1 cellular context compared by ENCODE assay signal in the genomic region with DNA sequence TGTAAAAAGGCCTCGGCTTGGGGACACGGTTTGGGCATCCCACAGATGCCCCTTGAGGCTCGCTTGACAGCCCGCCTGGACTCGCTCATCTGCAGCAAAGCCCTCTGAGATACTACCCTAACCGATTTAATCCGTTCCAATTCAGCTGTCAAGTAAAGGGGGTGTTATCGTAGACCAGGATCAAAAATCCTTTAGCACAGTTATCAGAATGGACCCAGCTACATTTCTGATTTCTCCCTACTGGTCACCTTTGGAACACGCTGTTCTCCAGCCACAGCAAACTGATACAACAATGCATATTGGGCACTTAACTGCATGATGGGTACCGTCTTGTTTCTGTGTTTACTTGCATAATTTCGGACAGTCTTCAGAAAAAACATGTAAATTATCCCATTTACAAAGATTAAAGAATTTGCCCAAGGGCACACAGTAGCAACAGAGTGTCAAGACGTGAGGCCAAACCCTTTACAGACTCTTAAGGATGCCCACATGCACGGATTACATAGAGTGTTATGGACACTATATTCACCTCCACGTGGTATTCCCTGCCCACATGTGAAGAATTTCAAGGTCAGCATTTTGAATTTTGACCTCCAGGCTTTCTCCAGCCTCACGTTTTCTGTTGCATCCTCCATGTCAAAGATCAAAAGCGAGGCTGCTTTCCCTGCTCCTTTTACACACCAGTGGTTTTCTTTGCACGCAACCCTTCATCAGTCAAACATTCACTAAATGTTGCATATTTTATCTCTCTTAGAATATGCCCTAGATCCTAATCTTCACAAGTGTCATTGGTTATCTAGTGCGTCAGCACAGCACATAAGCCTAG.
TF ChIP-seq lines count a peak whose summit lies in the region.

No MANE protein-coding gene starts in this region.

TF ChIP-seq in GM23338, 12 proteins besides CTCF, POLR2A, EP300 and RAD21:
- TF ChIP-seq, protein P1, sequence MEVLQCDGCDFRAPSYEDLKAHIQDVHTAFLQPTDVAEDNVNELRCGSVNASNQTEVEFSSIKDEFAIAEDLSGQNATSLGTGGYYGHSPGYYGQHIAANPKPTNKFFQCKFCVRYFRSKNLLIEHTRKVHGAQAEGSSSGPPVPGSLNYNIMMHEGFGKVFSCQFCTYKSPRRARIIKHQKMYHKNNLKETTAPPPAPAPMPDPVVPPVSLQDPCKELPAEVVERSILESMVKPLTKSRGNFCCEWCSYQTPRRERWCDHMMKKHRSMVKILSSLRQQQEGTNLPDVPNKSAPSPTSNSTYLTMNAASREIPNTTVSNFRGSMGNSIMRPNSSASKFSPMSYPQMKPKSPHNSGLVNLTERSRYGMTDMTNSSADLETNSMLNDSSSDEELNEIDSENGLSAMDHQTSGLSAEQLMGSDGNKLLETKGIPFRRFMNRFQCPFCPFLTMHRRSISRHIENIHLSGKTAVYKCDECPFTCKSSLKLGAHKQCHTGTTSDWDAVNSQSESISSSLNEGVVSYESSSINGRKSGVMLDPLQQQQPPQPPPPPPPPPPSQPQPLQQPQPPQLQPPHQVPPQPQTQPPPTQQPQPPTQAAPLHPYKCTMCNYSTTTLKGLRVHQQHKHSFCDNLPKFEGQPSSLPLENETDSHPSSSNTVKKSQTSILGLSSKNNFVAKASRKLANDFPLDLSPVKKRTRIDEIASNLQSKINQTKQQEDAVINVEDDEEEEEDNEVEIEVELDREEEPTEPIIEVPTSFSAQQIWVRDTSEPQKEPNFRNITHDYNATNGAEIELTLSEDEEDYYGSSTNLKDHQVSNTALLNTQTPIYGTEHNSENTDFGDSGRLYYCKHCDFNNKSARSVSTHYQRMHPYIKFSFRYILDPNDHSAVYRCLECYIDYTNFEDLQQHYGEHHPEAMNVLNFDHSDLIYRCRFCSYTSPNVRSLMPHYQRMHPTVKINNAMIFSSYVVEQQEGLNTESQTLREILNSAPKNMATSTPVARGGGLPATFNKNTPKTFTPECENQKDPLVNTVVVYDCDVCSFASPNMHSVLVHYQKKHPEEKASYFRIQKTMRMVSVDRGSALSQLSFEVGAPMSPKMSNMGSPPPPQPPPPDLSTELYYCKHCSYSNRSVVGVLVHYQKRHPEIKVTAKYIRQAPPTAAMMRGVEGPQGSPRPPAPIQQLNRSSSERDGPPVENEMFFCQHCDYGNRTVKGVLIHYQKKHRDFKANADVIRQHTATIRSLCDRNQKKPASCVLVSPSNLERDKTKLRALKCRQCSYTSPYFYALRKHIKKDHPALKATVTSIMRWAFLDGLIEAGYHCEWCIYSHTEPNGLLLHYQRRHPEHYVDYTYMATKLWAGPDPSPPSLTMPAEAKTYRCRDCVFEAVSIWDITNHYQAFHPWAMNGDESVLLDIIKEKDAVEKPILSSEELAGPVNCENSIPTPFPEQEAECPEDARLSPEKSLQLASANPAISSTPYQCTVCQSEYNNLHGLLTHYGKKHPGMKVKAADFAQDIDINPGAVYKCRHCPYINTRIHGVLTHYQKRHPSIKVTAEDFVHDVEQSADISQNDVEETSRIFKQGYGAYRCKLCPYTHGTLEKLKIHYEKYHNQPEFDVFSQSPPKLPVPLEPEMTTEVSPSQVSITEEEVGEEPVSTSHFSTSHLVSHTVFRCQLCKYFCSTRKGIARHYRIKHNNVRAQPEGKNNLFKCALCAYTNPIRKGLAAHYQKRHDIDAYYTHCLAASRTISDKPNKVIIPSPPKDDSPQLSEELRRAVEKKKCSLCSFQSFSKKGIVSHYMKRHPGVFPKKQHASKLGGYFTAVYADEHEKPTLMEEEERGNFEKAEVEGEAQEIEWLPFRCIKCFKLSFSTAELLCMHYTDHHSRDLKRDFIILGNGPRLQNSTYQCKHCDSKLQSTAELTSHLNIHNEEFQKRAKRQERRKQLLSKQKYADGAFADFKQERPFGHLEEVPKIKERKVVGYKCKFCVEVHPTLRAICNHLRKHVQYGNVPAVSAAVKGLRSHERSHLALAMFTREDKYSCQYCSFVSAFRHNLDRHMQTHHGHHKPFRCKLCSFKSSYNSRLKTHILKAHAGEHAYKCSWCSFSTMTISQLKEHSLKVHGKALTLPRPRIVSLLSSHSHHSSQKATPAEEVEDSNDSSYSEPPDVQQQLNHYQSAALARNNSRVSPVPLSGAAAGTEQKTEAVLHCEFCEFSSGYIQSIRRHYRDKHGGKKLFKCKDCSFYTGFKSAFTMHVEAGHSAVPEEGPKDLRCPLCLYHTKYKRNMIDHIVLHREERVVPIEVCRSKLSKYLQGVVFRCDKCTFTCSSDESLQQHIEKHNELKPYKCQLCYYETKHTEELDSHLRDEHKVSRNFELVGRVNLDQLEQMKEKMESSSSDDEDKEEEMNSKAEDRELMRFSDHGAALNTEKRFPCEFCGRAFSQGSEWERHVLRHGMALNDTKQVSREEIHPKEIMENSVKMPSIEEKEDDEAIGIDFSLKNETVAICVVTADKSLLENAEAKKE (CRISPR knock-in tag; IDR thresholded peaks at IDR 0.05): no peak
- no peak for TF ChIP-seq ZNF331 (CRISPR knock-in tag; IDR thresholded peaks at IDR 0.05; ENCODE audit: low read depth)
- TF ChIP-seq CREB1 (CRISPR knock-in tag; IDR thresholded peaks at IDR 0.05; ENCODE audit: low read depth): no peak
- TF ChIP-seq EZH2phosphoT487 (IDR thresholded peaks at IDR 0.05; ENCODE audit: unreplicated experiment): no peak
- TF ChIP-seq, protein P2, sequence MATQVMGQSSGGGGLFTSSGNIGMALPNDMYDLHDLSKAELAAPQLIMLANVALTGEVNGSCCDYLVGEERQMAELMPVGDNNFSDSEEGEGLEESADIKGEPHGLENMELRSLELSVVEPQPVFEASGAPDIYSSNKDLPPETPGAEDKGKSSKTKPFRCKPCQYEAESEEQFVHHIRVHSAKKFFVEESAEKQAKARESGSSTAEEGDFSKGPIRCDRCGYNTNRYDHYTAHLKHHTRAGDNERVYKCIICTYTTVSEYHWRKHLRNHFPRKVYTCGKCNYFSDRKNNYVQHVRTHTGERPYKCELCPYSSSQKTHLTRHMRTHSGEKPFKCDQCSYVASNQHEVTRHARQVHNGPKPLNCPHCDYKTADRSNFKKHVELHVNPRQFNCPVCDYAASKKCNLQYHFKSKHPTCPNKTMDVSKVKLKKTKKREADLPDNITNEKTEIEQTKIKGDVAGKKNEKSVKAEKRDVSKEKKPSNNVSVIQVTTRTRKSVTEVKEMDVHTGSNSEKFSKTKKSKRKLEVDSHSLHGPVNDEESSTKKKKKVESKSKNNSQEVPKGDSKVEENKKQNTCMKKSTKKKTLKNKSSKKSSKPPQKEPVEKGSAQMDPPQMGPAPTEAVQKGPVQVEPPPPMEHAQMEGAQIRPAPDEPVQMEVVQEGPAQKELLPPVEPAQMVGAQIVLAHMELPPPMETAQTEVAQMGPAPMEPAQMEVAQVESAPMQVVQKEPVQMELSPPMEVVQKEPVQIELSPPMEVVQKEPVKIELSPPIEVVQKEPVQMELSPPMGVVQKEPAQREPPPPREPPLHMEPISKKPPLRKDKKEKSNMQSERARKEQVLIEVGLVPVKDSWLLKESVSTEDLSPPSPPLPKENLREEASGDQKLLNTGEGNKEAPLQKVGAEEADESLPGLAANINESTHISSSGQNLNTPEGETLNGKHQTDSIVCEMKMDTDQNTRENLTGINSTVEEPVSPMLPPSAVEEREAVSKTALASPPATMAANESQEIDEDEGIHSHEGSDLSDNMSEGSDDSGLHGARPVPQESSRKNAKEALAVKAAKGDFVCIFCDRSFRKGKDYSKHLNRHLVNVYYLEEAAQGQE (IDR thresholded peaks at IDR 0.05; ENCODE audit: unreplicated experiment): no peak
- no peak for TF ChIP-seq STAT1 (IDR thresholded peaks at IDR 0.05; ENCODE audit: unreplicated experiment)
- TF ChIP-seq EZH2 (IDR thresholded peaks at IDR 0.05; ENCODE audit: low read depth, unreplicated experiment): no peak
- TF ChIP-seq POLR2AphosphoS5 (IDR thresholded peaks at IDR 0.05; ENCODE audit: low read depth): no peak
- TF ChIP-seq NANOG (IDR thresholded peaks at IDR 0.05; ENCODE audit: borderline replicate concordance): no peak
- TF ChIP-seq JUNB (IDR thresholded peaks at IDR 0.05; ENCODE audit: unreplicated experiment): no peak
- TF ChIP-seq, protein P3, sequence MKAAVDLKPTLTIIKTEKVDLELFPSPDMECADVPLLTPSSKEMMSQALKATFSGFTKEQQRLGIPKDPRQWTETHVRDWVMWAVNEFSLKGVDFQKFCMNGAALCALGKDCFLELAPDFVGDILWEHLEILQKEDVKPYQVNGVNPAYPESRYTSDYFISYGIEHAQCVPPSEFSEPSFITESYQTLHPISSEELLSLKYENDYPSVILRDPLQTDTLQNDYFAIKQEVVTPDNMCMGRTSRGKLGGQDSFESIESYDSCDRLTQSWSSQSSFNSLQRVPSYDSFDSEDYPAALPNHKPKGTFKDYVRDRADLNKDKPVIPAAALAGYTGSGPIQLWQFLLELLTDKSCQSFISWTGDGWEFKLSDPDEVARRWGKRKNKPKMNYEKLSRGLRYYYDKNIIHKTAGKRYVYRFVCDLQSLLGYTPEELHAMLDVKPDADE (IDR thresholded peaks at IDR 0.05): no peak
- TF ChIP-seq ZNF114 (CRISPR knock-in tag; IDR thresholded peaks at IDR 0.05): no peak
TF ChIP-seq in GM23338: peak in this region for 0.
